ENCODE assay signal across 1 cellular context in the genomic region with DNA sequence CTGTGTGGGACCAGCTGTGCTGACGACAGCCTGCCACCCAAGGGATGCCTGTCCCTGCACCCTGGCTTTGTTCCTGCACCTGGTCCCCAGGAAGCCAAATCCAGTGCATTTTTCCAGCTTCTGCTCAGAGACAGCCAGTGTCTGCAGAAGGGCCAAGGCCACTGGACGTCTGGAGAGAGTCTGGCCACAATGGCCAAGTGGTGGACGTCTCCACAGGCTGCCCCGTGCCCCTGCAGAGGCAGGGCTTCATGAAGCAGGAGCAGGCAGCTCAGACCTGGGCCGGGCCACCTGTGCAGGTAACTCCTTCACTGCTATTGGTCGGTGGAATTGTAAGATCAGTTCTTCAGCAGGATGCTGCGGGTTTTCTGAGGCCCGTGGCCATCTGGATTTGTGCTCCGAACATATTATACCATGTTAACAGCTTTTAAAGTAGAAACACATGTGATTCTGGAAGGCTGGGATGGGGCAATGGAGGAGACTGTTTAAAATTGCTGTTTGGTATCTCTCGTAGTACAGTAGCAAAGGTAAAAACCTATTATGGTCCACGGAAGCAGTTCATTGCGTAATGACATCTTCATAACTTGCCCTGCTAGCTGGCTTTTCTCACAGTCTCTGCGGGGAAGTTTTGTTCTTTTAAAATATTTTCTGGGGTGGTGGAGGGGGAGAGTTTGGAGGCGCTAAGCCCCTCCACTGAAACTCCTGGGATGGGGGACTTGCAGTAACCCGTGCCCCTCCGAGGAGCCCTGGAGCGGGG.
TF ChIP-seq lines count a peak whose summit lies in the region.

No MANE protein-coding gene starts in this region.

TF ChIP-seq in HepG2, 621 proteins besides CTCF, POLR2A, EP300 and RAD21 (continues in another document):
- TF ChIP-seq, protein P1, sequence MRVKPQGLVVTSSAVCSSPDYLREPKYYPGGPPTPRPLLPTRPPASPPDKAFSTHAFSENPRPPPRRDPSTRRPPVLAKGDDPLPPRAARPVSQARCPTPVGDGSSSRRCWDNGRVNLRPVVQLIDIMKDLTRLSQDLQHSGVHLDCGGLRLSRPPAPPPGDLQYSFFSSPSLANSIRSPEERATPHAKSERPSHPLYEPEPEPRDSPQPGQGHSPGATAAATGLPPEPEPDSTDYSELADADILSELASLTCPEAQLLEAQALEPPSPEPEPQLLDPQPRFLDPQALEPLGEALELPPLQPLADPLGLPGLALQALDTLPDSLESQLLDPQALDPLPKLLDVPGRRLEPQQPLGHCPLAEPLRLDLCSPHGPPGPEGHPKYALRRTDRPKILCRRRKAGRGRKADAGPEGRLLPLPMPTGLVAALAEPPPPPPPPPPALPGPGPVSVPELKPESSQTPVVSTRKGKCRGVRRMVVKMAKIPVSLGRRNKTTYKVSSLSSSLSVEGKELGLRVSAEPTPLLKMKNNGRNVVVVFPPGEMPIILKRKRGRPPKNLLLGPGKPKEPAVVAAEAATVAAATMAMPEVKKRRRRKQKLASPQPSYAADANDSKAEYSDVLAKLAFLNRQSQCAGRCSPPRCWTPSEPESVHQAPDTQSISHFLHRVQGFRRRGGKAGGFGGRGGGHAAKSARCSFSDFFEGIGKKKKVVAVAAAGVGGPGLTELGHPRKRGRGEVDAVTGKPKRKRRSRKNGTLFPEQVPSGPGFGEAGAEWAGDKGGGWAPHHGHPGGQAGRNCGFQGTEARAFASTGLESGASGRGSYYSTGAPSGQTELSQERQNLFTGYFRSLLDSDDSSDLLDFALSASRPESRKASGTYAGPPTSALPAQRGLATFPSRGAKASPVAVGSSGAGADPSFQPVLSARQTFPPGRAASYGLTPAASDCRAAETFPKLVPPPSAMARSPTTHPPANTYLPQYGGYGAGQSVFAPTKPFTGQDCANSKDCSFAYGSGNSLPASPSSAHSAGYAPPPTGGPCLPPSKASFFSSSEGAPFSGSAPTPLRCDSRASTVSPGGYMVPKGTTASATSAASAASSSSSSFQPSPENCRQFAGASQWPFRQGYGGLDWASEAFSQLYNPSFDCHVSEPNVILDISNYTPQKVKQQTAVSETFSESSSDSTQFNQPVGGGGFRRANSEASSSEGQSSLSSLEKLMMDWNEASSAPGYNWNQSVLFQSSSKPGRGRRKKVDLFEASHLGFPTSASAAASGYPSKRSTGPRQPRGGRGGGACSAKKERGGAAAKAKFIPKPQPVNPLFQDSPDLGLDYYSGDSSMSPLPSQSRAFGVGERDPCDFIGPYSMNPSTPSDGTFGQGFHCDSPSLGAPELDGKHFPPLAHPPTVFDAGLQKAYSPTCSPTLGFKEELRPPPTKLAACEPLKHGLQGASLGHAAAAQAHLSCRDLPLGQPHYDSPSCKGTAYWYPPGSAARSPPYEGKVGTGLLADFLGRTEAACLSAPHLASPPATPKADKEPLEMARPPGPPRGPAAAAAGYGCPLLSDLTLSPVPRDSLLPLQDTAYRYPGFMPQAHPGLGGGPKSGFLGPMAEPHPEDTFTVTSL (CRISPR knock-in tag; IDR thresholded peaks at IDR 0.05; ENCODE audit: borderline replicate concordance): no peak
- TF ChIP-seq, protein P2, sequence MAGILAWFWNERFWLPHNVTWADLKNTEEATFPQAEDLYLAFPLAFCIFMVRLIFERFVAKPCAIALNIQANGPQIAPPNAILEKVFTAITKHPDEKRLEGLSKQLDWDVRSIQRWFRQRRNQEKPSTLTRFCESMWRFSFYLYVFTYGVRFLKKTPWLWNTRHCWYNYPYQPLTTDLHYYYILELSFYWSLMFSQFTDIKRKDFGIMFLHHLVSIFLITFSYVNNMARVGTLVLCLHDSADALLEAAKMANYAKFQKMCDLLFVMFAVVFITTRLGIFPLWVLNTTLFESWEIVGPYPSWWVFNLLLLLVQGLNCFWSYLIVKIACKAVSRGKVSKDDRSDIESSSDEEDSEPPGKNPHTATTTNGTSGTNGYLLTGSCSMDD (CRISPR knock-in tag; IDR thresholded peaks at IDR 0.05): 0 out of 2 replicates have a peak, but pooled peaks have one; percentile 64
- TF ChIP-seq SRF (IDR thresholded peaks at IDR 0.05; ENCODE audit: low read depth, low read length) (peak; percentile 60; the same call in 1 of the 2 replicates), ZNF264 (CRISPR knock-in tag; IDR thresholded peaks at IDR 0.05) (peak; percentile 39; the same call in 1 of the 2 replicates), ZNF598 (CRISPR knock-in tag; IDR thresholded peaks at IDR 0.05; ENCODE audit: borderline replicate concordance) (peak; percentile 71; the same call in 1 of the 2 replicates), SKI (IDR thresholded peaks at IDR 0.05; ENCODE audit: partially characterized antibody) (no peak), ZNF34 (CRISPR knock-in tag; IDR thresholded peaks at IDR 0.05; ENCODE audit: borderline replicate concordance) (0 out of 2 replicates have a peak, but pooled peaks have one; percentile 58), RXRB (CRISPR knock-in tag; IDR thresholded peaks at IDR 0.05; ENCODE audit: borderline replicate concordance) (0 out of 2 replicates have a peak, but pooled peaks have one; percentile 24), SNAI1 (CRISPR knock-in tag; IDR thresholded peaks at IDR 0.05; ENCODE audit: borderline replicate concordance) (0 out of 2 replicates have a peak, but pooled peaks have one; percentile 5), ZNF354B (CRISPR knock-in tag; IDR thresholded peaks at IDR 0.05) (no peak), KAT8 (CRISPR knock-in tag; IDR thresholded peaks at IDR 0.05) (no peak), CEBPB (IDR thresholded peaks at IDR 0.05; ENCODE audit: borderline replicate concordance, low read depth, low read length) (peak; percentile 96), RARA (CRISPR knock-in tag; IDR thresholded peaks at IDR 0.05) (0 out of 2 replicates have a peak, but pooled peaks have one; percentile 16), ZNF383 (CRISPR knock-in tag; IDR thresholded peaks at IDR 0.05; ENCODE audit: borderline replicate concordance) (0 out of 2 replicates have a peak, but pooled peaks have one; percentile 58), ZNF550 (CRISPR knock-in tag; IDR thresholded peaks at IDR 0.05; ENCODE audit: borderline replicate concordance) (0 out of 2 replicates have a peak, but pooled peaks have one; percentile 51)
- TF ChIP-seq, protein P3, sequence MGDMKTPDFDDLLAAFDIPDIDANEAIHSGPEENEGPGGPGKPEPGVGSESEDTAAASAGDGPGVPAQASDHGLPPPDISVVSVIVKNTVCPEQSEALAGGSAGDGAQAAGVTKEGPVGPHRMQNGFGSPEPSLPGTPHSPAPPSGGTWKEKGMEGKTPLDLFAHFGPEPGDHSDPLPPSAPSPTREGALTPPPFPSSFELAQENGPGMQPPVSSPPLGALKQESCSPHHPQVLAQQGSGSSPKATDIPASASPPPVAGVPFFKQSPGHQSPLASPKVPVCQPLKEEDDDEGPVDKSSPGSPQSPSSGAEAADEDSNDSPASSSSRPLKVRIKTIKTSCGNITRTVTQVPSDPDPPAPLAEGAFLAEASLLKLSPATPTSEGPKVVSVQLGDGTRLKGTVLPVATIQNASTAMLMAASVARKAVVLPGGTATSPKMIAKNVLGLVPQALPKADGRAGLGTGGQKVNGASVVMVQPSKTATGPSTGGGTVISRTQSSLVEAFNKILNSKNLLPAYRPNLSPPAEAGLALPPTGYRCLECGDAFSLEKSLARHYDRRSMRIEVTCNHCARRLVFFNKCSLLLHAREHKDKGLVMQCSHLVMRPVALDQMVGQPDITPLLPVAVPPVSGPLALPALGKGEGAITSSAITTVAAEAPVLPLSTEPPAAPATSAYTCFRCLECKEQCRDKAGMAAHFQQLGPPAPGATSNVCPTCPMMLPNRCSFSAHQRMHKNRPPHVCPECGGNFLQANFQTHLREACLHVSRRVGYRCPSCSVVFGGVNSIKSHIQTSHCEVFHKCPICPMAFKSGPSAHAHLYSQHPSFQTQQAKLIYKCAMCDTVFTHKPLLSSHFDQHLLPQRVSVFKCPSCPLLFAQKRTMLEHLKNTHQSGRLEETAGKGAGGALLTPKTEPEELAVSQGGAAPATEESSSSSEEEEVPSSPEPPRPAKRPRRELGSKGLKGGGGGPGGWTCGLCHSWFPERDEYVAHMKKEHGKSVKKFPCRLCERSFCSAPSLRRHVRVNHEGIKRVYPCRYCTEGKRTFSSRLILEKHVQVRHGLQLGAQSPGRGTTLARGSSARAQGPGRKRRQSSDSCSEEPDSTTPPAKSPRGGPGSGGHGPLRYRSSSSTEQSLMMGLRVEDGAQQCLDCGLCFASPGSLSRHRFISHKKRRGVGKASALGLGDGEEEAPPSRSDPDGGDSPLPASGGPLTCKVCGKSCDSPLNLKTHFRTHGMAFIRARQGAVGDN (CRISPR knock-in tag; IDR thresholded peaks at IDR 0.05): peak; percentile 80
- TF ChIP-seq, protein P4, sequence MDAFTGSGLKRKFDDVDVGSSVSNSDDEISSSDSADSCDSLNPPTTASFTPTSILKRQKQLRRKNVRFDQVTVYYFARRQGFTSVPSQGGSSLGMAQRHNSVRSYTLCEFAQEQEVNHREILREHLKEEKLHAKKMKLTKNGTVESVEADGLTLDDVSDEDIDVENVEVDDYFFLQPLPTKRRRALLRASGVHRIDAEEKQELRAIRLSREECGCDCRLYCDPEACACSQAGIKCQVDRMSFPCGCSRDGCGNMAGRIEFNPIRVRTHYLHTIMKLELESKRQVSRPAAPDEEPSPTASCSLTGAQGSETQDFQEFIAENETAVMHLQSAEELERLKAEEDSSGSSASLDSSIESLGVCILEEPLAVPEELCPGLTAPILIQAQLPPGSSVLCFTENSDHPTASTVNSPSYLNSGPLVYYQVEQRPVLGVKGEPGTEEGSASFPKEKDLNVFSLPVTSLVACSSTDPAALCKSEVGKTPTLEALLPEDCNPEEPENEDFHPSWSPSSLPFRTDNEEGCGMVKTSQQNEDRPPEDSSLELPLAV (CRISPR knock-in tag; conservative IDR thresholded peaks at IDR 0.05; ENCODE audit: low read depth): no peak
- TF ChIP-seq, protein P5, sequence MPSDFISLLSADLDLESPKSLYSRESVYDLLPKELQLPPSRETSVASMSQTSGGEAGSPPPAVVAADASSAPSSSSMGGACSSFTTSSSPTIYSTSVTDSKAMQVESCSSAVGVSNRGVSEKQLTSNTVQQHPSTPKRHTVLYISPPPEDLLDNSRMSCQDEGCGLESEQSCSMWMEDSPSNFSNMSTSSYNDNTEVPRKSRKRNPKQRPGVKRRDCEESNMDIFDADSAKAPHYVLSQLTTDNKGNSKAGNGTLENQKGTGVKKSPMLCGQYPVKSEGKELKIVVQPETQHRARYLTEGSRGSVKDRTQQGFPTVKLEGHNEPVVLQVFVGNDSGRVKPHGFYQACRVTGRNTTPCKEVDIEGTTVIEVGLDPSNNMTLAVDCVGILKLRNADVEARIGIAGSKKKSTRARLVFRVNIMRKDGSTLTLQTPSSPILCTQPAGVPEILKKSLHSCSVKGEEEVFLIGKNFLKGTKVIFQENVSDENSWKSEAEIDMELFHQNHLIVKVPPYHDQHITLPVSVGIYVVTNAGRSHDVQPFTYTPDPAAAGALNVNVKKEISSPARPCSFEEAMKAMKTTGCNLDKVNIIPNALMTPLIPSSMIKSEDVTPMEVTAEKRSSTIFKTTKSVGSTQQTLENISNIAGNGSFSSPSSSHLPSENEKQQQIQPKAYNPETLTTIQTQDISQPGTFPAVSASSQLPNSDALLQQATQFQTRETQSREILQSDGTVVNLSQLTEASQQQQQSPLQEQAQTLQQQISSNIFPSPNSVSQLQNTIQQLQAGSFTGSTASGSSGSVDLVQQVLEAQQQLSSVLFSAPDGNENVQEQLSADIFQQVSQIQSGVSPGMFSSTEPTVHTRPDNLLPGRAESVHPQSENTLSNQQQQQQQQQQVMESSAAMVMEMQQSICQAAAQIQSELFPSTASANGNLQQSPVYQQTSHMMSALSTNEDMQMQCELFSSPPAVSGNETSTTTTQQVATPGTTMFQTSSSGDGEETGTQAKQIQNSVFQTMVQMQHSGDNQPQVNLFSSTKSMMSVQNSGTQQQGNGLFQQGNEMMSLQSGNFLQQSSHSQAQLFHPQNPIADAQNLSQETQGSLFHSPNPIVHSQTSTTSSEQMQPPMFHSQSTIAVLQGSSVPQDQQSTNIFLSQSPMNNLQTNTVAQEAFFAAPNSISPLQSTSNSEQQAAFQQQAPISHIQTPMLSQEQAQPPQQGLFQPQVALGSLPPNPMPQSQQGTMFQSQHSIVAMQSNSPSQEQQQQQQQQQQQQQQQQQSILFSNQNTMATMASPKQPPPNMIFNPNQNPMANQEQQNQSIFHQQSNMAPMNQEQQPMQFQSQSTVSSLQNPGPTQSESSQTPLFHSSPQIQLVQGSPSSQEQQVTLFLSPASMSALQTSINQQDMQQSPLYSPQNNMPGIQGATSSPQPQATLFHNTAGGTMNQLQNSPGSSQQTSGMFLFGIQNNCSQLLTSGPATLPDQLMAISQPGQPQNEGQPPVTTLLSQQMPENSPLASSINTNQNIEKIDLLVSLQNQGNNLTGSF (CRISPR knock-in tag; IDR thresholded peaks at IDR 0.05): 0 out of 2 replicates have a peak, but pooled peaks have one; percentile 34
- TF ChIP-seq, protein P6, sequence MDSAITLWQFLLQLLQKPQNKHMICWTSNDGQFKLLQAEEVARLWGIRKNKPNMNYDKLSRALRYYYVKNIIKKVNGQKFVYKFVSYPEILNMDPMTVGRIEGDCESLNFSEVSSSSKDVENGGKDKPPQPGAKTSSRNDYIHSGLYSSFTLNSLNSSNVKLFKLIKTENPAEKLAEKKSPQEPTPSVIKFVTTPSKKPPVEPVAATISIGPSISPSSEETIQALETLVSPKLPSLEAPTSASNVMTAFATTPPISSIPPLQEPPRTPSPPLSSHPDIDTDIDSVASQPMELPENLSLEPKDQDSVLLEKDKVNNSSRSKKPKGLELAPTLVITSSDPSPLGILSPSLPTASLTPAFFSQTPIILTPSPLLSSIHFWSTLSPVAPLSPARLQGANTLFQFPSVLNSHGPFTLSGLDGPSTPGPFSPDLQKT (CRISPR knock-in tag; IDR thresholded peaks at IDR 0.05; ENCODE audit: borderline replicate concordance): no peak
- TF ChIP-seq, protein P7, sequence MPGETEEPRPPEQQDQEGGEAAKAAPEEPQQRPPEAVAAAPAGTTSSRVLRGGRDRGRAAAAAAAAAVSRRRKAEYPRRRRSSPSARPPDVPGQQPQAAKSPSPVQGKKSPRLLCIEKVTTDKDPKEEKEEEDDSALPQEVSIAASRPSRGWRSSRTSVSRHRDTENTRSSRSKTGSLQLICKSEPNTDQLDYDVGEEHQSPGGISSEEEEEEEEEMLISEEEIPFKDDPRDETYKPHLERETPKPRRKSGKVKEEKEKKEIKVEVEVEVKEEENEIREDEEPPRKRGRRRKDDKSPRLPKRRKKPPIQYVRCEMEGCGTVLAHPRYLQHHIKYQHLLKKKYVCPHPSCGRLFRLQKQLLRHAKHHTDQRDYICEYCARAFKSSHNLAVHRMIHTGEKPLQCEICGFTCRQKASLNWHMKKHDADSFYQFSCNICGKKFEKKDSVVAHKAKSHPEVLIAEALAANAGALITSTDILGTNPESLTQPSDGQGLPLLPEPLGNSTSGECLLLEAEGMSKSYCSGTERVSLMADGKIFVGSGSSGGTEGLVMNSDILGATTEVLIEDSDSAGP (CRISPR knock-in tag; IDR thresholded peaks at IDR 0.05; ENCODE audit: borderline replicate concordance): 0 out of 2 replicates have a peak, but pooled peaks have one; percentile 51
